ENCODE assay signal across 21 cellular contexts in the genomic region with DNA sequence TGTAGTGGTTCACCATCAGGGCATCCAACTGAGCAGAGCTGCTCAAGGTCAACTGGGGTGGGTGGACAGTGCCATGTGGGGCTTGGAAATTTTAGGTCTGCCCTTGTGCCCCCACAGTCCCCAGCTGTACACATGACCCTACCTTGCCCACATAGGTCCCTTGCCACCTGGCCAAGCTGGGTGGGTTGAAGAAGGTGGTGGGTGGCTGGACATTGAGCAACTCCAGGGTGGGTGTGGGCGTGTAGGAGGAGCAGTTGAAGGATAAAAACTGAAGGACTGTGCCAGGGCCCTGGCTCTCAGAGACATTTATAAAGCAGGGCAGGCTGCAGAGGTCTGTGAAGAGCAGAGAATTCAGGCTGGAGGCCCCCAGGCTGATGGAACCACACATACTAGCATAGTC. TPM values are rescaled to one million over a fixed set of nuclear protein-coding genes. Genes with fewer than 3 reads are reported as not detected.
DNase-seq lines count a peak whose midpoint lies in the region; FAIRE-seq and TF ChIP-seq lines count a peak whose summit lies in the region.
"Had no signal": no experiment of that assay in that cellular context is flagged by ENCODE, and none has a peak within 500 bp of the region (broad histone marks: within the 10 kb centered on the region; RNA-seq: fewer than 3 reads in every experiment).

No MANE protein-coding gene starts in this region.

- H3K27ac Mint-ChIP-seq in HFFc6 (peak overlapping the region; percentile 87), astrocyte (ENCODE audit: unreplicated experiment) (peak overlapping the region; percentile 47), osteocyte (ENCODE audit: unreplicated experiment) (peak overlapping the region; percentile 34)
- H3K27ac Mint-ChIP-seq: B cell; CD4-positive, alpha-beta T cell; T-cell had no signal

- H3K27me3 Mint-ChIP-seq in HFFc6 (ENCODE audit: insufficient read depth) (peaks cover 5% of the 10 kb centered on the region), astrocyte (ENCODE audit: low read depth, unreplicated experiment) (peaks cover 22% of the 10 kb centered on the region), osteocyte (ENCODE audit: unreplicated experiment) (peaks cover 8% of the 10 kb centered on the region)

- no peak overlapping the region for H3K4me3 Mint-ChIP-seq in HFFc6
- no peak overlapping the region for H3K4me3 Mint-ChIP-seq in astrocyte (ENCODE audit: unreplicated experiment)
- no peak overlapping the region for H3K4me3 Mint-ChIP-seq in osteocyte (ENCODE audit: unreplicated experiment)
- H3K4me3 Mint-ChIP-seq: B cell, T-cell had no signal

- no peaks in the 10 kb centered on the region for H4K20me1 ChIP-seq in astrocyte (ENCODE audit: insufficient read depth, low read length)

- TF ChIP-seq CTCF in HFFc6 (IDR thresholded peaks at IDR 0.05) (no peak), astrocyte (IDR thresholded peaks at IDR 0.05; ENCODE audit: insufficient read depth, low read depth, low read length) (no peak), osteocyte (IDR thresholded peaks at IDR 0.05) (no peak)

- H3K36me3 ChIP-seq in ACC112 (ENCODE audit: insufficient read depth, low read length), result no peaks in the 10 kb centered on the region
- H3K36me3 ChIP-seq in astrocyte (ENCODE audit: insufficient read depth, low read length), result no peaks in the 10 kb centered on the region

- H3K9me3 ChIP-seq in astrocyte (ENCODE audit: insufficient read depth, low read depth, low read length), result no peaks in the 10 kb centered on the region

- peak overlapping the region; percentile 54 for H3K27ac ChIP-seq in ACC112 (ENCODE audit: low read depth, low read length)
- no peak overlapping the region for H3K27ac ChIP-seq in astrocyte (ENCODE audit: low read depth, low read length)

- H2AFZ ChIP-seq in ACC112 (ENCODE audit: low read length, unreplicated experiment), result no peak overlapping the region
- H2AFZ ChIP-seq in astrocyte (ENCODE audit: low read depth, low read length), result no peak overlapping the region

- no peak overlapping the region for H3K4me2 ChIP-seq in astrocyte (ENCODE audit: low read length)

- H3K9me3 Mint-ChIP-seq in HFFc6, result no peaks in the 10 kb centered on the region
- peaks cover 3% of the 10 kb centered on the region for H3K9me3 Mint-ChIP-seq in astrocyte (ENCODE audit: unreplicated experiment)
- no peaks in the 10 kb centered on the region for H3K9me3 Mint-ChIP-seq in osteocyte (ENCODE audit: unreplicated experiment)
- H3K9me3 Mint-ChIP-seq: CD4-positive, alpha-beta T cell; IgD-negative memory B cell; T-cell had no signal

- in situ Hi-C loops in KBM-7 (cut with MboI; ENCODE audit: low pct_unique_long_range_greater_than_20kb, low sequenced_read_pairs), result no loop called here

- no peak overlapping the region for H3K9ac ChIP-seq in astrocyte (ENCODE audit: low read length)

- peaks cover 23% of the 10 kb centered on the region for H3K4me1 Mint-ChIP-seq in HFFc6 (ENCODE audit: low read depth)
- H3K4me1 Mint-ChIP-seq in astrocyte (ENCODE audit: low read depth, unreplicated experiment), result no peaks in the 10 kb centered on the region
- peaks cover 17% of the 10 kb centered on the region for H3K4me1 Mint-ChIP-seq in osteocyte (ENCODE audit: unreplicated experiment)

- no peak for FAIRE-seq in astrocyte (lab: Jason Lieb, UNC)
- FAIRE-seq: GM12878 had no signal

- peaks cover 18% of the 10 kb centered on the region for H3K4me1 ChIP-seq in ACC112 (ENCODE audit: control insufficient read depth, insufficient read depth, low read length, unreplicated experiment)
- peaks cover 11% of the 10 kb centered on the region for H3K4me1 ChIP-seq in astrocyte (ENCODE audit: insufficient read depth, low read length)

- DNase-seq in HFFc6 (no peak), astrocyte (ENCODE audit: low read depth) (no peak), osteocyte (ENCODE audit: extremely low spot score, unreplicated experiment) (no peak), D341Med (ENCODE audit: low spot score) (no peak), KBM-7 (no peak), anterior cingulate cortex (lab: John Stamatoyannopoulos, UW) (no peak), activated T-cell treated with anti-CD3 and anti-CD28 coated beads for 4 hours (no peak)
- DNase-seq: CD4-positive, alpha-beta T cell; GF-D8; NCI-H1105; NCI-H2081; NCI-H2171 treated with DMSO at 0.1 percent for 48 hours; NCI-H446 treated with DMSO at 0.1 percent for 48 hours; NCI-H69; SHP77 treated with DMSO at 0.1 percent for 48 hours; T-cell had no signal

- peaks cover 4% of the 10 kb centered on the region; the same call in 1 of the 2 replicates for H3K27me3 ChIP-seq in ACC112 (ENCODE audit: insufficient read depth, low read length)
- no peaks in the 10 kb centered on the region for H3K27me3 ChIP-seq in astrocyte (ENCODE audit: insufficient read depth, low read length)

- H3K4me3 ChIP-seq in ACC112 (ENCODE audit: low read depth, low read length) (no peak overlapping the region), astrocyte (ENCODE audit: insufficient read depth, low read depth, low read length) (no peak overlapping the region)
- H3K4me3 ChIP-seq: GM12878 had no signal

- H3K79me2 ChIP-seq in ACC112 (ENCODE audit: control insufficient read depth, insufficient read depth, low read length, unreplicated experiment) (no peaks in the 10 kb centered on the region), astrocyte (ENCODE audit: insufficient read depth, low read length) (no peaks in the 10 kb centered on the region)

- H3K36me3 Mint-ChIP-seq in HFFc6 (ENCODE audit: low read depth) (no peaks in the 10 kb centered on the region), astrocyte (ENCODE audit: low read depth, unreplicated experiment) (peaks cover 2% of the 10 kb centered on the region), osteocyte (ENCODE audit: unreplicated experiment) (no peaks in the 10 kb centered on the region)
- H3K36me3 Mint-ChIP-seq: IgD-negative memory B cell, T-cell had no signal

RNA-seq across cellular contexts. Expression of a gene that starts 0.6 kb away (rescaled TPM):
- total RNA-seq in HFFc6 (2021; fragmentation: NEBNext Ultra II Directional; extraction: Animal tissue kit (Norgen Biotek cat#: 25700)), result under 1 TPM in 2 of 6 experiments, not detected in 4; 0.17 to 0.18 TPM
- total RNA-seq in astrocyte (not detected in 2 replicates), osteocyte (not detected in 2 replicates)
- total RNA-seq: GM12878, LHCN-M2 had no signal

RNA-seq across cellular contexts. Expression of a gene that starts 4.0 kb away (rescaled TPM):
- total RNA-seq in HFFc6 (2021; fragmentation: NEBNext Ultra II Directional; extraction: Animal tissue kit (Norgen Biotek cat#: 25700)), result 1 to 10 TPM; 3.2 to 4.3 (median 3.6) TPM
- total RNA-seq in astrocyte (2.7 and 3.9 TPM in 2 replicates), osteocyte (5.1 and 5.2 TPM in 2 replicates)

RNA-seq across cellular contexts. Expression of a gene that starts 12.8 kb away (rescaled TPM):
- total RNA-seq in HFFc6 (2021; fragmentation: NEBNext Ultra II Directional; extraction: Animal tissue kit (Norgen Biotek cat#: 25700)), result 10 to 100 TPM; 29.8 to 43.7 (median 38.4) TPM
- total RNA-seq in astrocyte (34.5 and 38.3 TPM in 2 replicates), osteocyte (60.1 and 66.9 TPM in 2 replicates)

RNA-seq across cellular contexts. Expression of a gene that starts 14.6 kb away (rescaled TPM):
- 10 to 100 TPM; 11.9 to 32.6 (median 28.3) TPM for total RNA-seq in HFFc6 (2021; fragmentation: NEBNext Ultra II Directional; extraction: Animal tissue kit (Norgen Biotek cat#: 25700))
- total RNA-seq in astrocyte, result 18.9 and 26.2 TPM in 2 replicates
- 63.2 and 63.6 TPM in 2 replicates for total RNA-seq in osteocyte

RNA-seq across cellular contexts. Expression of a gene that starts 57.3 kb away (rescaled TPM):
- 1 to 10 TPM; 3.4 to 7.5 (median 6.3) TPM for total RNA-seq in HFFc6 (2021; fragmentation: NEBNext Ultra II Directional; extraction: Animal tissue kit (Norgen Biotek cat#: 25700))
- total RNA-seq in astrocyte (3.2 and 3.4 TPM in 2 replicates), osteocyte (3.4 and 5.3 TPM in 2 replicates)

Comparison
In these comparisons a context has a peak if more than half of its experiments do, and no peak if none do; other contexts are left out.
1. H3K27ac Mint-ChIP-seq: peak in every context shown above with its lines; median percentile 87 in HFFc6; 47 in astrocyte; 34 in osteocyte.